Comparison of ENCODE assay signal across 2 cellular contexts in the genomic region with DNA sequence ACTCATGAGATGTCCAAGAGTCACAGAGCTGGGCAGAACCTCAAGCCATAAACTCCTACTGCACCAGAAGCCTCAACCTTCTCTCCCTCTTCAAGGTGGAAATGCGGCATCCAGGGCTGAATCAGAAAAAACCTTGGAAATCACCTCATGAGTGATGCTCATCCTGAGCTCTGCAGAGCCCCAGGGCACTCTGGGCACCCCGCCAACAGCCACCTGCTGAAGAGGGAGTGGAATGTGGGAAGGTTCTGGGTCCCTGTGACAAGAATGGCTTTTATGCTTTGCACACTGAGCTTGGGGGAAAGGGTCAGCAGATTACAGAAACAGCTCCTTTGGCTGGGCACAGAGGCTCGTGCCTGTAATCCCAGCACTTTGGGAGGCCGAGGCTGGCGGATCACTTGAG.
A peak's percentile ranks its signal among the peaks of the same experiment; 100 is the strongest.
TF ChIP-seq lines count a peak whose summit lies in the region.

No MANE protein-coding gene starts in this region.

TF ChIP-seq in K562, 482 proteins besides CTCF, POLR2A, EP300 and RAD21:
- TF ChIP-seq NFIC (IDR thresholded peaks at IDR 0.05) = peak; percentile 46; the same call in 1 of the 2 replicates
- TF ChIP-seq ZNF311 (CRISPR knock-in tag; IDR thresholded peaks at IDR 0.05) = no peak

TF ChIP-seq in HEK293T, 16 proteins besides CTCF, POLR2A, EP300 and RAD21:
- no peak for TF ChIP-seq NFRKB (IDR thresholded peaks at IDR 0.05)
- TF ChIP-seq ZNF384 (IDR thresholded peaks at IDR 0.05) = no peak
- TF ChIP-seq PKNOX1 (IDR thresholded peaks at IDR 0.05) = no peak
- TF ChIP-seq FOXK2 (IDR thresholded peaks at IDR 0.05) = no peak
- no peak for TF ChIP-seq TARDBP (IDR thresholded peaks at IDR 0.05)
- no peak for TF ChIP-seq FOXM1 (IDR thresholded peaks at IDR 0.05; ENCODE audit: borderline replicate concordance)
- no peak for TF ChIP-seq FOXA1 (IDR thresholded peaks at IDR 0.05)
